In the genomic region with DNA sequence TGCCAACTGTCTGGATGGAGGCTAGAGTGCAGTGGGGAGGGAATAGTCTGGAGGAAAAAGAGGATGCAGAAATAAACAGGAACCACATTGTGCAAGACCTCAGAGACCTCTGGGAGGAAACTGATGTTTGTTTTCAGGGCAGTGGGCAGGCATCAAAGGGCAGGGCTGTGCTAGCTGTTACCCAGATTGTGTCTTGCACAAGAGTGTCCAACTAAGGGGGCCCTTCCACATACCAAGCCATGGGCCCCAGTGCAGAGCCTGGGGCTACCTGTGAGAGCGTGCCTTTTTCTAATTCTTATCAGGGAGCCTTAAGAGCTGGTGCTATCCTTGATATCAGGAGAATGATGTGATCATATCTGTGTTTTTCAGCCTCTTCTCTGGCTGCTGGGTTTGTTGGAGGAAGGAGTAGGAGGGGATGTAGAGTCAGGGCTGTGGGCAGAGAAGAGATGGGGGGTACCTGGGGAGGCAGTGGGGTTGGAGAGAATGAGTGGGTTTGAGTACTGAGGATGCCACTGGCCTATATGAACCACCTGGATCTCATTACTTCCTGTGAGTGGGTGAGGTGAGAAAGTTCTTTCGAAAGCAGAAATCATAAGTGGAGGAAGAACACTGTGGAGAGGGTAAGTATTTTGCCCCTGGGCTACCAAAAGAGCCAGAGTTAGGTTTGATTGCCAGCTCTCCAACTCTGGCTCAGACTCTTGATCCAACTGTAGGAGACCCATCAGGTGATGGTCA, we compare ENCODE assay signal across 14 cellular contexts.
DNase-seq lines count a peak whose midpoint lies in the region; ATAC-seq and TF ChIP-seq lines count a peak whose summit lies in the region.
"Had no signal": no experiment of that assay in that cellular context is flagged by ENCODE, and none has a peak within 500 bp of the region (broad histone marks: within the 10 kb centered on the region; RNA-seq: fewer than 3 reads in every experiment).

No MANE protein-coding gene starts in this region.

- H3K27me3 ChIP-seq in right cardiac atrium (ENCODE audit: control insufficient read depth, insufficient read depth) (no peaks in the 10 kb centered on the region), testis (no peaks in the 10 kb centered on the region)
- H3K27me3 ChIP-seq: hepatocyte had no signal

- peak overlapping the region; percentile 64 for H3K4me3 Mint-ChIP-seq in T-helper 1 cell treated with Interleukin-12 subunit alpha and Interleukin-12 subunit beta and Interleukin-4 antibody, amounts not matched to agents 30 μg/mL and 1 μg/mL, for 36 hours
- H3K4me3 Mint-ChIP-seq in central memory CD8-positive, alpha-beta T cell: no peak overlapping the region
- peak overlapping the region; percentile 49 for H3K4me3 Mint-ChIP-seq in stimulated activated effector memory CD8-positive, alpha-beta T cell treated with anti-CD3 and anti-CD28 coated beads, Interleukin-12 subunit alpha, Interleukin-12 subunit beta, amount 100 ng/mL, for 72 hours

- H3K4me1 ChIP-seq in right cardiac atrium (ENCODE audit: control insufficient read depth, insufficient read depth, low read length): no peaks in the 10 kb centered on the region
- peaks cover 4% of the 10 kb centered on the region for H3K4me1 ChIP-seq in testis

- intact Hi-C loops in Right ventricle myocardium superior (cut with DNase I) (no loop called here), right cardiac atrium (cut with DNase I) (no loop called here), testis (cut with DNase I; ENCODE audit: low total_unique reads) (no loop called here)

- H3K4me1 Mint-ChIP-seq in T-helper 1 cell treated with Interleukin-12 subunit alpha and Interleukin-12 subunit beta and Interleukin-4 antibody, amounts not matched to agents 30 μg/mL and 1 μg/mL, for 36 hours (ENCODE audit: low read depth): peaks cover 50% of the 10 kb centered on the region
- H3K4me1 Mint-ChIP-seq in central memory CD8-positive, alpha-beta T cell: peaks cover 24% of the 10 kb centered on the region
- H3K4me1 Mint-ChIP-seq in stimulated activated effector memory CD8-positive, alpha-beta T cell treated with anti-CD3 and anti-CD28 coated beads, Interleukin-12 subunit alpha, Interleukin-12 subunit beta, amount 100 ng/mL, for 72 hours: peaks cover 44% of the 10 kb centered on the region

- no peak for TF ChIP-seq CTCF in testis (IDR thresholded peaks at IDR 0.05)

- 71% methylated on average over 2 of the region's 2 CpGs for WGBS in right cardiac atrium
- WGBS in testis, 2 donors: 83 to 91% methylated on average over 2 of the region's 2 CpGs

- peaks cover under 1% of the 10 kb centered on the region for H3K9me3 ChIP-seq in right cardiac atrium (ENCODE audit: control insufficient read depth, low read length)
- no peaks in the 10 kb centered on the region for H3K9me3 ChIP-seq in testis

- TF ChIP-seq POLR2A in testis (IDR thresholded peaks at IDR 0.05): no peak

- ATAC-seq in Right ventricle myocardium superior (ENCODE audit: poor library complexity) (peak; percentile 45), right cardiac atrium (no peak), HG03108 (IDR thresholded peaks at IDR 0.05; ENCODE audit: unreplicated experiment) (no peak)
- ATAC-seq in central memory CD8-positive, alpha-beta T cell (replicated peaks; ENCODE audit: extremely low read depth, poor library complexity, severe bottlenecking): no peak
- ATAC-seq in stimulated activated effector memory CD8-positive, alpha-beta T cell treated with anti-CD3 and anti-CD28 coated beads, Interleukin-12 subunit alpha, Interleukin-12 subunit beta, amount 100 ng/mL, for 72 hours: peak; percentile 88

- H3K36me3 ChIP-seq in testis (ENCODE audit: low read depth, missing control alignments): no peaks in the 10 kb centered on the region

- no peak for DNase-seq in Right ventricle myocardium superior
- DNase-seq in right cardiac atrium: no peak
- DNase-seq in central memory CD8-positive, alpha-beta T cell (ENCODE audit: low spot score in 2 of 2): no peak
- no peak for DNase-seq in stimulated activated effector memory CD8-positive, alpha-beta T cell treated with anti-CD3 and anti-CD28 coated beads, Interleukin-12 subunit alpha, Interleukin-12 subunit beta, amount 100 ng/mL, for 72 hours (ENCODE audit: low spot score in 2 of 2)
- no peak for DNase-seq in NCI-H2081 (lab: John Stamatoyannopoulos, UW)
- DNase-seq in testis: no peak
- DNase-seq: erythroblast, mesendoderm, NCI-H1930 had no signal

- H3K27ac Mint-ChIP-seq in T-helper 1 cell treated with Interleukin-12 subunit alpha and Interleukin-12 subunit beta and Interleukin-4 antibody, amounts not matched to agents 30 μg/mL and 1 μg/mL, for 36 hours: peak overlapping the region; percentile 70
- H3K27ac Mint-ChIP-seq in central memory CD8-positive, alpha-beta T cell (ENCODE audit: low read depth): peak overlapping the region; percentile 16
- H3K27ac Mint-ChIP-seq in stimulated activated effector memory CD8-positive, alpha-beta T cell treated with anti-CD3 and anti-CD28 coated beads, Interleukin-12 subunit alpha, Interleukin-12 subunit beta, amount 100 ng/mL, for 72 hours: peak overlapping the region; percentile 77
- H3K27ac Mint-ChIP-seq: IgD-negative memory B cell, progenitor cell of endocrine pancreas had no signal

- no peaks in the 10 kb centered on the region for H3K27me3 Mint-ChIP-seq in T-helper 1 cell treated with Interleukin-12 subunit alpha and Interleukin-12 subunit beta and Interleukin-4 antibody, amounts not matched to agents 30 μg/mL and 1 μg/mL, for 36 hours (ENCODE audit: low read depth)
- no peaks in the 10 kb centered on the region for H3K27me3 Mint-ChIP-seq in central memory CD8-positive, alpha-beta T cell

- H3K4me3 ChIP-seq in right cardiac atrium (ENCODE audit: low read length) (no peak overlapping the region), testis (no peak overlapping the region)
- H3K4me3 ChIP-seq: hepatocyte had no signal

- peaks cover 1% of the 10 kb centered on the region for H3K9me3 Mint-ChIP-seq in T-helper 1 cell treated with Interleukin-12 subunit alpha and Interleukin-12 subunit beta and Interleukin-4 antibody, amounts not matched to agents 30 μg/mL and 1 μg/mL, for 36 hours
- H3K9me3 Mint-ChIP-seq in central memory CD8-positive, alpha-beta T cell: no peaks in the 10 kb centered on the region
- H3K9me3 Mint-ChIP-seq in stimulated activated effector memory CD8-positive, alpha-beta T cell treated with anti-CD3 and anti-CD28 coated beads, Interleukin-12 subunit alpha, Interleukin-12 subunit beta, amount 100 ng/mL, for 72 hours: peaks cover 4% of the 10 kb centered on the region

- H3K36me3 Mint-ChIP-seq in T-helper 1 cell treated with Interleukin-12 subunit alpha and Interleukin-12 subunit beta and Interleukin-4 antibody, amounts not matched to agents 30 μg/mL and 1 μg/mL, for 36 hours (ENCODE audit: low read depth): peaks cover 3% of the 10 kb centered on the region
- no peaks in the 10 kb centered on the region for H3K36me3 Mint-ChIP-seq in central memory CD8-positive, alpha-beta T cell (ENCODE audit: insufficient read depth)
- H3K36me3 Mint-ChIP-seq in stimulated activated effector memory CD8-positive, alpha-beta T cell treated with anti-CD3 and anti-CD28 coated beads, Interleukin-12 subunit alpha, Interleukin-12 subunit beta, amount 100 ng/mL, for 72 hours: no peaks in the 10 kb centered on the region
- H3K36me3 Mint-ChIP-seq: IgD-negative memory B cell had no signal

- H3K27ac ChIP-seq in right cardiac atrium (ENCODE audit: low read length) (no peak overlapping the region), testis (no peak overlapping the region)
- H3K27ac ChIP-seq: hepatocyte had no signal

Comparison
In these comparisons a context has a peak if more than half of its experiments do, and no peak if none do; other contexts are left out.
1. ATAC-seq: peak in Right ventricle myocardium superior (single experiment) and stimulated activated effector memory CD8-positive, alpha-beta T cell treated with anti-CD3 and anti-CD28 coated beads, Interleukin-12 subunit alpha, Interleukin-12 subunit beta, amount 100 ng/mL, for 72 hours (single experiment); none in right cardiac atrium (0 of 2), central memory CD8-positive, alpha-beta T cell (single experiment) and HG03108 (single experiment).
2. H3K27ac Mint-ChIP-seq: peak in every context shown above with its lines; median percentile 77 in stimulated activated effector memory CD8-positive, alpha-beta T cell treated with anti-CD3 and anti-CD28 coated beads, Interleukin-12 subunit alpha, Interleukin-12 subunit beta, amount 100 ng/mL, for 72 hours; 70 in T-helper 1 cell treated with Interleukin-12 subunit alpha and Interleukin-12 subunit beta and Interleukin-4 antibody, amounts not matched to agents 30 μg/mL and 1 μg/mL, for 36 hours; 16 in central memory CD8-positive, alpha-beta T cell.